In genomic region chr3:184590795-184591194, GRCh38 we compare ENCODE assay signal across 22 cellular contexts. TPM values are rescaled to one million over a fixed set of nuclear protein-coding genes. Genes with fewer than 3 reads are reported as not detected.
DNase-seq lines count a peak whose midpoint lies in the region; ATAC-seq, FAIRE-seq and TF ChIP-seq lines count a peak whose summit lies in the region.
"Had no signal": no experiment of that assay in that cellular context is flagged by ENCODE, and none has a peak within 500 bp of the region (broad histone marks: within the 10 kb centered on the region; RNA-seq: fewer than 3 reads in every experiment).

No MANE protein-coding gene starts in this region.

- H3K4me3 ChIP-seq in SJCRH30, result no peak overlapping the region
- H3K4me3 ChIP-seq: cardiac muscle cell, dorsolateral prefrontal cortex, gastroesophageal sphincter, MG63, prostate gland, spleen had no signal

- TF ChIP-seq CTCF in osteocyte (IDR thresholded peaks at IDR 0.05), result no peak

- H3K9me3 Mint-ChIP-seq in osteocyte (ENCODE audit: unreplicated experiment), result no peaks in the 10 kb centered on the region
- no peaks in the 10 kb centered on the region for H3K9me3 Mint-ChIP-seq in stimulated activated effector memory CD8-positive, alpha-beta T cell treated with anti-CD3 and anti-CD28 coated beads, Interleukin-12 subunit alpha, Interleukin-12 subunit beta, amount 100 ng/mL, for 72 hours
- H3K9me3 Mint-ChIP-seq: CD4-positive, alpha-beta T cell had no signal

- no peaks in the 10 kb centered on the region for H3K4me1 Mint-ChIP-seq in osteocyte (ENCODE audit: unreplicated experiment)
- no peaks in the 10 kb centered on the region for H3K4me1 Mint-ChIP-seq in stimulated activated effector memory CD8-positive, alpha-beta T cell treated with anti-CD3 and anti-CD28 coated beads, Interleukin-12 subunit alpha, Interleukin-12 subunit beta, amount 100 ng/mL, for 72 hours

- H3K36me3 Mint-ChIP-seq in osteocyte (ENCODE audit: unreplicated experiment), result no peaks in the 10 kb centered on the region
- no peaks in the 10 kb centered on the region for H3K36me3 Mint-ChIP-seq in stimulated activated effector memory CD8-positive, alpha-beta T cell treated with anti-CD3 and anti-CD28 coated beads, Interleukin-12 subunit alpha, Interleukin-12 subunit beta, amount 100 ng/mL, for 72 hours

- H3K27ac ChIP-seq in SJCRH30, result peak overlapping the region; percentile 19; the same call in 1 of the 2 replicates
- H3K27ac ChIP-seq: dorsolateral prefrontal cortex, gastroesophageal sphincter, prostate gland, spleen had no signal

- ATAC-seq in GM18867 (IDR thresholded peaks at IDR 0.05; ENCODE audit: unreplicated experiment), result no peak
- ATAC-seq in stimulated activated effector memory CD8-positive, alpha-beta T cell treated with anti-CD3 and anti-CD28 coated beads, Interleukin-12 subunit alpha, Interleukin-12 subunit beta, amount 100 ng/mL, for 72 hours, result no peak
- ATAC-seq: gastroesophageal sphincter, left cardiac atrium had no signal

- H3K4me3 Mint-ChIP-seq in osteocyte (ENCODE audit: unreplicated experiment), result no peak overlapping the region
- no peak overlapping the region for H3K4me3 Mint-ChIP-seq in stimulated activated effector memory CD8-positive, alpha-beta T cell treated with anti-CD3 and anti-CD28 coated beads, Interleukin-12 subunit alpha, Interleukin-12 subunit beta, amount 100 ng/mL, for 72 hours
- H3K4me3 Mint-ChIP-seq: CD4-positive, alpha-beta T cell had no signal

- H3K36me3 ChIP-seq in SJCRH30, result no peaks in the 10 kb centered on the region
- H3K36me3 ChIP-seq: cardiac muscle cell, gastroesophageal sphincter, MG63, prostate gland, spleen had no signal

- FAIRE-seq in HTR-8/SVneo (lab: Jason Lieb, UNC), result no peak

- no peaks in the 10 kb centered on the region for H3K27me3 ChIP-seq in SJCRH30
- H3K27me3 ChIP-seq: cardiac muscle cell, dorsolateral prefrontal cortex, gastroesophageal sphincter, MG63, spleen had no signal

- peak overlapping the region; percentile 48 for H3K27ac Mint-ChIP-seq in osteocyte (ENCODE audit: unreplicated experiment)
- no peak overlapping the region for H3K27ac Mint-ChIP-seq in stimulated activated effector memory CD8-positive, alpha-beta T cell treated with anti-CD3 and anti-CD28 coated beads, Interleukin-12 subunit alpha, Interleukin-12 subunit beta, amount 100 ng/mL, for 72 hours
- H3K27ac Mint-ChIP-seq: CD4-positive, alpha-beta T cell had no signal

- peaks cover 44% of the 10 kb centered on the region for H3K4me1 ChIP-seq in SJCRH30
- H3K4me1 ChIP-seq: prostate gland had no signal

- no peaks in the 10 kb centered on the region for H3K9me3 ChIP-seq in SJCRH30 (replicated peaks)
- H3K9me3 ChIP-seq: gastroesophageal sphincter, MG63, prostate gland, spleen had no signal

- DNase-seq in NCI-H2196 (lab: John Stamatoyannopoulos, UW; ENCODE audit: unreplicated experiment), result peak; percentile 55
- no peak for DNase-seq in NCI-H2196 treated with DMSO at 0.1 percent for 48 hours (lab: John Stamatoyannopoulos, UW; ENCODE audit: unreplicated experiment)
- peak; percentile 56 for DNase-seq in HTR-8/SVneo (ENCODE audit: insufficient read length, low spot score)
- DNase-seq in SJCRH30, result peak; percentile 78
- peak; percentile 81 for DNase-seq in osteocyte (ENCODE audit: extremely low spot score, unreplicated experiment)
- no peak for DNase-seq in SK-N-DZ (ENCODE audit: low spot score)
- DNase-seq in stimulated activated effector memory CD8-positive, alpha-beta T cell treated with anti-CD3 and anti-CD28 coated beads, Interleukin-12 subunit alpha, Interleukin-12 subunit beta, amount 100 ng/mL, for 72 hours (ENCODE audit: low spot score in 2 of 2), result no peak
- DNase-seq: ACHN; activated CD4-positive, alpha-beta T cell treated with anti-CD3 and anti-CD28 coated beads for 48 hours; CD4-positive, alpha-beta T cell; dorsolateral prefrontal cortex; erythroblast; IMR-90; left cardiac atrium; MG63; NCI-H2029; spleen; stimulated activated CD4-positive, alpha-beta T cell treated with anti-CD3 and anti-CD28 coated beads, Interleukin-4, amount 100 ng/mL, for 4 hours had no signal

- H3K27me3 Mint-ChIP-seq in osteocyte (ENCODE audit: unreplicated experiment), result no peaks in the 10 kb centered on the region

RNA-seq across cellular contexts. Expression of gene EPHB3, which starts 29.2 kb away (rescaled TPM):
- 16.4 and 16.6 TPM in 2 replicates for total RNA-seq in SJCRH30 (2014; rRNA removed; shearing (Covaris generic))
- 10.6 and 11.4 TPM in 2 replicates for total RNA-seq in osteocyte
- 12.5 and 12.6 TPM in 2 replicates for polyA plus RNA-seq in SK-N-DZ (2014; cell fraction: cytosol; rRNA removed)
- polyA plus RNA-seq in SK-N-DZ (2014; cell fraction: nucleus; rRNA removed), result 13.3 and 15.7 TPM in 2 replicates

Comparison
In these comparisons a context has a peak if more than half of its experiments do, and no peak if none do; other contexts are left out.
1. DNase-seq: peak in NCI-H2196 (single experiment), HTR-8/SVneo (single experiment), SJCRH30 (2 of 2) and osteocyte (single experiment); none in NCI-H2196 treated with DMSO at 0.1 percent for 48 hours (single experiment), SK-N-DZ (single experiment) and stimulated activated effector memory CD8-positive, alpha-beta T cell treated with anti-CD3 and anti-CD28 coated beads, Interleukin-12 subunit alpha, Interleukin-12 subunit beta, amount 100 ng/mL, for 72 hours (0 of 2).